In genomic region chr10:75207868-75208167, GRCh38 we compare ENCODE assay signal across 17 cellular contexts. TPM values are rescaled to one million over a fixed set of nuclear protein-coding genes. Genes with fewer than 3 reads are reported as not detected.
DNase-seq lines count a peak whose midpoint lies in the region; ATAC-seq lines count a peak whose summit lies in the region.
"Had no signal": no experiment of that assay in that cellular context is flagged by ENCODE, and none has a peak within 500 bp of the region (broad histone marks: within the 10 kb centered on the region; RNA-seq: fewer than 3 reads in every experiment).

No MANE protein-coding gene starts in this region.

- peak overlapping the region in 1 of 2 experiments; percentile 0 for H3K18ac ChIP-seq in mesenchymal stem cell (ENCODE audit: low read depth in 1 of 2, low read length in 2 of 2)

- DNase-seq in activated CD8-positive, alpha-beta memory T cell treated with anti-CD3 and anti-CD28 coated beads, Interleukin-2, amount 10 ng/mL, durations not matched to agents 7 days and 5 days, result no peak
- DNase-seq in activated CD8-positive, alpha-beta memory T cell treated with anti-CD3 and anti-CD28 coated beads, Interleukin-2, amount 50 U/mL, for 48 hours, result no peak
- DNase-seq in activated T-helper 2 cell treated with anti-CD3 and anti-CD28 coated beads, Interferon-gamma antibody, Interleukin-2, Interleukin-4, amounts not matched to agents 10 μg/mL and 5 μg/mL and 100 μg/mL, durations not matched to agents 14 hours and 24 hours and 36 hours (ENCODE audit: low spot score), result no peak
- no peak for DNase-seq in mesenchymal stem cell
- no peak for DNase-seq in effector memory CD8-positive, alpha-beta T cell
- no peak for DNase-seq in GF-D8 (lab: John Stamatoyannopoulos, UW)
- DNase-seq: activated CD4-positive, CD25-positive, alpha-beta regulatory T cell treated with anti-CD3 and anti-CD28 coated beads, Interleukin-2, amount 50 U/mL, for 72 hours; activated naive CD8-positive, alpha-beta T cell treated with anti-CD3 and anti-CD28 coated beads, Interleukin-2, amount 10 ng/mL, durations not matched to agents 7 days and 5 days; CD8-positive, alpha-beta memory T cell; naive B cell; NCI-H1436; NCI-H2227 treated with DMSO at 0.1 percent for 48 hours; NK-92 treated with Interleukin-12 subunit alpha and Interleukin-12 subunit beta, amount 100 ng/mL, for 24 hours; stomach had no signal

- no peaks in the 10 kb centered on the region for H3K27me3 Mint-ChIP-seq in activated CD8-positive, alpha-beta memory T cell treated with anti-CD3 and anti-CD28 coated beads, Interleukin-2, amount 10 ng/mL, durations not matched to agents 7 days and 5 days
- H3K27me3 Mint-ChIP-seq in activated T-helper 2 cell treated with anti-CD3 and anti-CD28 coated beads, Interferon-gamma antibody, Interleukin-2, Interleukin-4, amounts not matched to agents 10 μg/mL and 5 μg/mL and 100 μg/mL, durations not matched to agents 14 hours and 24 hours and 36 hours (ENCODE audit: low read depth), result no peaks in the 10 kb centered on the region
- H3K27me3 Mint-ChIP-seq in effector memory CD8-positive, alpha-beta T cell, result no peaks in the 10 kb centered on the region
- H3K27me3 Mint-ChIP-seq: activated naive CD8-positive, alpha-beta T cell treated with anti-CD3 and anti-CD28 coated beads, Interleukin-2, amount 10 ng/mL, durations not matched to agents 7 days and 5 days; naive B cell had no signal

- peak overlapping the region; percentile 24 for H3K27ac Mint-ChIP-seq in activated CD8-positive, alpha-beta memory T cell treated with anti-CD3 and anti-CD28 coated beads, Interleukin-2, amount 10 ng/mL, durations not matched to agents 7 days and 5 days
- H3K27ac Mint-ChIP-seq in activated T-helper 2 cell treated with anti-CD3 and anti-CD28 coated beads, Interferon-gamma antibody, Interleukin-2, Interleukin-4, amounts not matched to agents 10 μg/mL and 5 μg/mL and 100 μg/mL, durations not matched to agents 14 hours and 24 hours and 36 hours, result peak overlapping the region; percentile 52
- no peak overlapping the region for H3K27ac Mint-ChIP-seq in effector memory CD8-positive, alpha-beta T cell

- peaks cover 37% of the 10 kb centered on the region for H3K4me1 Mint-ChIP-seq in activated CD8-positive, alpha-beta memory T cell treated with anti-CD3 and anti-CD28 coated beads, Interleukin-2, amount 10 ng/mL, durations not matched to agents 7 days and 5 days
- peaks cover 27% of the 10 kb centered on the region for H3K4me1 Mint-ChIP-seq in activated T-helper 2 cell treated with anti-CD3 and anti-CD28 coated beads, Interferon-gamma antibody, Interleukin-2, Interleukin-4, amounts not matched to agents 10 μg/mL and 5 μg/mL and 100 μg/mL, durations not matched to agents 14 hours and 24 hours and 36 hours (ENCODE audit: low read depth)
- peaks cover 10 to 23% of the 10 kb centered on the region in 2 donors for H3K4me1 Mint-ChIP-seq in effector memory CD8-positive, alpha-beta T cell (ENCODE audit: low read depth in 2 of 2)

- intact Hi-C loops in activated T-helper 2 cell treated with anti-CD3 and anti-CD28 coated beads, Interferon-gamma antibody, Interleukin-2, Interleukin-4, amounts not matched to agents 10 μg/mL and 5 μg/mL and 100 μg/mL, durations not matched to agents 14 hours and 24 hours and 36 hours (cut with micrococcal nuclease), result no loop called here

- H3K4me3 ChIP-seq in mesenchymal stem cell (ENCODE audit: insufficient read depth in 1 of 2, low read depth in 1 of 2, low read length in 2 of 2), result no peak overlapping the region
- no peak overlapping the region for H3K4me3 ChIP-seq in skin epidermis
- H3K4me3 ChIP-seq: stomach had no signal

- no peak overlapping the region for H2AK5ac ChIP-seq in mesenchymal stem cell (ENCODE audit: low read length, severe bottlenecking)

- H3K4me1 ChIP-seq in mesenchymal stem cell (ENCODE audit: control insufficient read depth, insufficient read depth, low read depth, low read length), result peaks cover 12% of the 10 kb centered on the region

- H3K9me3 ChIP-seq in mesenchymal stem cell (ENCODE audit: control insufficient read depth, low read length), result no peaks in the 10 kb centered on the region
- H3K9me3 ChIP-seq: stomach had no signal

- no peak overlapping the region for H3K4ac ChIP-seq in mesenchymal stem cell (ENCODE audit: low read depth in 1 of 2, low read length in 2 of 2)

- H2BK15ac ChIP-seq in mesenchymal stem cell (ENCODE audit: low read depth, poor library complexity, severe bottlenecking), result no peak overlapping the region

- H3K27me3 ChIP-seq in mesenchymal stem cell (ENCODE audit: control insufficient read depth in 1 of 2, insufficient read depth in 1 of 2, low read length in 2 of 2), result no peaks in the 10 kb centered on the region
- H3K27me3 ChIP-seq: stomach had no signal

- ATAC-seq in activated CD8-positive, alpha-beta memory T cell treated with anti-CD3 and anti-CD28 coated beads, Interleukin-2, amount 10 ng/mL, durations not matched to agents 7 days and 5 days, result no peak
- no peak for ATAC-seq in effector memory CD8-positive, alpha-beta T cell (replicated peaks)
- no peak for ATAC-seq in GM21515 (IDR thresholded peaks at IDR 0.05; ENCODE audit: unreplicated experiment)
- ATAC-seq: left lobe of liver had no signal

- no CpG with 5 or more reads among the region's 1 CpG for WGBS in mesenchymal stem cell

- CTCF ChIA-PET in activated CD8-positive, alpha-beta memory T cell treated with anti-CD3 and anti-CD28 coated beads, Interleukin-2, amount 10 ng/mL, durations not matched to agents 7 days and 5 days (lab: Charles Lee), result interaction anchor here (1.5 to 5.1 kb wide), 3 partner anchors 20 to 28 kb away, joined by 3 to 22 read pairs (median 21); partner anchors contain the start of gene COMTD1

- H3K23ac ChIP-seq in mesenchymal stem cell (ENCODE audit: low read length in 2 of 2), result no peak overlapping the region

- H3K9me3 Mint-ChIP-seq in activated CD8-positive, alpha-beta memory T cell treated with anti-CD3 and anti-CD28 coated beads, Interleukin-2, amount 10 ng/mL, durations not matched to agents 7 days and 5 days (ENCODE audit: low read depth), result no peaks in the 10 kb centered on the region
- H3K9me3 Mint-ChIP-seq in activated T-helper 2 cell treated with anti-CD3 and anti-CD28 coated beads, Interferon-gamma antibody, Interleukin-2, Interleukin-4, amounts not matched to agents 10 μg/mL and 5 μg/mL and 100 μg/mL, durations not matched to agents 14 hours and 24 hours and 36 hours, result no peaks in the 10 kb centered on the region
- no peaks in the 10 kb centered on the region for H3K9me3 Mint-ChIP-seq in effector memory CD8-positive, alpha-beta T cell
- H3K9me3 Mint-ChIP-seq: activated naive CD8-positive, alpha-beta T cell treated with anti-CD3 and anti-CD28 coated beads, Interleukin-2, amount 10 ng/mL, durations not matched to agents 7 days and 5 days; CD8-positive, alpha-beta memory T cell; naive B cell had no signal

- no peaks in the 10 kb centered on the region for H3K79me1 ChIP-seq in mesenchymal stem cell (replicated peaks; ENCODE audit: low read length, poor library complexity, severe bottlenecking)

- H2BK5ac ChIP-seq in mesenchymal stem cell (ENCODE audit: low read depth, low read length, poor library complexity, severe bottlenecking), result no peak overlapping the region

- H3K27ac ChIP-seq in mesenchymal stem cell (ENCODE audit: low read length, poor library complexity, severe bottlenecking) (no peak overlapping the region), skin epidermis (peak overlapping the region in 20 of 21 experiments; percentile 44 to 100 (median 73))

- no peak overlapping the region for H2BK120ac ChIP-seq in mesenchymal stem cell (ENCODE audit: low read depth, low read length)

- H3K4me2 ChIP-seq in mesenchymal stem cell (ENCODE audit: low read length, poor library complexity, severe bottlenecking), result no peak overlapping the region

- no peak overlapping the region for H4K91ac ChIP-seq in mesenchymal stem cell (ENCODE audit: low read length)

- peaks cover 2 to 13% of the 10 kb centered on the region in 2 experiments for H3K36me3 ChIP-seq in mesenchymal stem cell (ENCODE audit: control insufficient read depth in 1 of 2, insufficient read depth in 2 of 2, low read depth in 1 of 2, low read length in 2 of 2)

- H2AFZ ChIP-seq in mesenchymal stem cell (ENCODE audit: low read depth, low read length), result no peak overlapping the region

- peaks cover 14% of the 10 kb centered on the region for H3K36me3 Mint-ChIP-seq in activated CD8-positive, alpha-beta memory T cell treated with anti-CD3 and anti-CD28 coated beads, Interleukin-2, amount 10 ng/mL, durations not matched to agents 7 days and 5 days
- H3K36me3 Mint-ChIP-seq in activated T-helper 2 cell treated with anti-CD3 and anti-CD28 coated beads, Interferon-gamma antibody, Interleukin-2, Interleukin-4, amounts not matched to agents 10 μg/mL and 5 μg/mL and 100 μg/mL, durations not matched to agents 14 hours and 24 hours and 36 hours (ENCODE audit: low read depth), result peaks cover 17% of the 10 kb centered on the region
- H3K36me3 Mint-ChIP-seq in effector memory CD8-positive, alpha-beta T cell (ENCODE audit: insufficient read depth), result peaks cover 22% of the 10 kb centered on the region
- H3K36me3 Mint-ChIP-seq: naive B cell had no signal

- no peak overlapping the region for H3K4me3 Mint-ChIP-seq in activated CD8-positive, alpha-beta memory T cell treated with anti-CD3 and anti-CD28 coated beads, Interleukin-2, amount 10 ng/mL, durations not matched to agents 7 days and 5 days
- no peak overlapping the region for H3K4me3 Mint-ChIP-seq in activated T-helper 2 cell treated with anti-CD3 and anti-CD28 coated beads, Interferon-gamma antibody, Interleukin-2, Interleukin-4, amounts not matched to agents 10 μg/mL and 5 μg/mL and 100 μg/mL, durations not matched to agents 14 hours and 24 hours and 36 hours (ENCODE audit: low read depth)
- H3K4me3 Mint-ChIP-seq in effector memory CD8-positive, alpha-beta T cell, result no peak overlapping the region
- H3K4me3 Mint-ChIP-seq: activated naive CD8-positive, alpha-beta T cell treated with anti-CD3 and anti-CD28 coated beads, Interleukin-2, amount 10 ng/mL, durations not matched to agents 7 days and 5 days had no signal

- H4K8ac ChIP-seq in mesenchymal stem cell (ENCODE audit: low read length), result peak overlapping the region; percentile 31

- no peak overlapping the region for H3K14ac ChIP-seq in mesenchymal stem cell (ENCODE audit: low read length in 2 of 2)

- H2BK12ac ChIP-seq in mesenchymal stem cell (ENCODE audit: low read length in 2 of 2), result no peak overlapping the region

- H3K9ac ChIP-seq in mesenchymal stem cell (ENCODE audit: low read length), result peak overlapping the region; percentile 3

RNA-seq across cellular contexts. Expression of gene VDAC2, which starts 2.8 kb away (rescaled TPM):
- 100 to 1,000 TPM; 136 to 156 TPM for total RNA-seq in activated CD8-positive, alpha-beta memory T cell treated with anti-CD3 and anti-CD28 coated beads, Interleukin-2, amount 10 ng/mL, durations not matched to agents 7 days and 5 days
- 219 and 221 TPM in 2 replicates for total RNA-seq in activated T-helper 2 cell treated with anti-CD3 and anti-CD28 coated beads, Interferon-gamma antibody, Interleukin-2, Interleukin-4, amounts not matched to agents 10 μg/mL and 5 μg/mL and 100 μg/mL, durations not matched to agents 14 hours and 24 hours and 36 hours
- polyA plus RNA-seq in mesenchymal stem cell (2013, experiment 1 of 2), result 152 TPM
- 153 TPM for polyA plus RNA-seq in mesenchymal stem cell (2013, experiment 2 of 2)

RNA-seq across cellular contexts. Expression of gene COMTD1, which starts 27.9 kb away (rescaled TPM):
- 10 to 100 TPM; 39.8 to 43.2 TPM for total RNA-seq in activated CD8-positive, alpha-beta memory T cell treated with anti-CD3 and anti-CD28 coated beads, Interleukin-2, amount 10 ng/mL, durations not matched to agents 7 days and 5 days
- 38.5 and 38.7 TPM in 2 replicates for total RNA-seq in activated T-helper 2 cell treated with anti-CD3 and anti-CD28 coated beads, Interferon-gamma antibody, Interleukin-2, Interleukin-4, amounts not matched to agents 10 μg/mL and 5 μg/mL and 100 μg/mL, durations not matched to agents 14 hours and 24 hours and 36 hours
- polyA plus RNA-seq in mesenchymal stem cell (2013, experiment 1 of 2), result 11.1 TPM
- 8.8 TPM for polyA plus RNA-seq in mesenchymal stem cell (2013, experiment 2 of 2)

Comparison
In these comparisons a context has a peak if more than half of its experiments do, and no peak if none do; other contexts are left out.
1. H3K27ac Mint-ChIP-seq: peak in activated CD8-positive, alpha-beta memory T cell treated with anti-CD3 and anti-CD28 coated beads, Interleukin-2, amount 10 ng/mL, durations not matched to agents 7 days and 5 days (single experiment) and activated T-helper 2 cell treated with anti-CD3 and anti-CD28 coated beads, Interferon-gamma antibody, Interleukin-2, Interleukin-4, amounts not matched to agents 10 μg/mL and 5 μg/mL and 100 μg/mL, durations not matched to agents 14 hours and 24 hours and 36 hours (single experiment); none in effector memory CD8-positive, alpha-beta T cell (0 of 2).